In genomic region chr10:18312385-18313145, GRCh38 we compare ENCODE assay signal across 9 cellular contexts.
DNase-seq lines count a peak whose midpoint lies in the region; ATAC-seq and TF ChIP-seq lines count a peak whose summit lies in the region.
"Had no signal": no experiment of that assay in that cellular context is flagged by ENCODE, and none has a peak within 500 bp of the region (broad histone marks: within the 10 kb centered on the region; RNA-seq: fewer than 3 reads in every experiment).

No MANE protein-coding gene starts in this region.

- no peaks in the 10 kb centered on the region for H3K27me3 ChIP-seq in right lobe of liver
- H3K27me3 ChIP-seq: BLaER1 treated with 17β-estradiol and CSF1 and Interleukin-3, amounts not matched to agents 10 nM and 100 nM had no signal

- H3K9me3 ChIP-seq in right lobe of liver: no peaks in the 10 kb centered on the region
- H3K9me3 ChIP-seq: BLaER1 treated with 17β-estradiol and CSF1 and Interleukin-3, amounts not matched to agents 10 nM and 100 nM had no signal

- H3K27ac ChIP-seq in right lobe of liver: peak overlapping the region in 2 of 3 donors; percentile 44 to 56
- H3K27ac ChIP-seq: BLaER1 treated with 17β-estradiol and CSF1 and Interleukin-3, amounts not matched to agents 10 nM and 100 nM had no signal

- no peak overlapping the region for H3K4me3 ChIP-seq in right lobe of liver
- H3K4me3 ChIP-seq: BLaER1 treated with 17β-estradiol and CSF1 and Interleukin-3, amounts not matched to agents 10 nM and 100 nM had no signal

- POLR2A ChIA-PET in activated CD8-positive, alpha-beta T cell treated with anti-CD3 and anti-CD28 coated beads for 36 hours (lab: Charles Lee): no interaction called here

- H3K36me3 Mint-ChIP-seq in activated CD8-positive, alpha-beta T cell treated with anti-CD3 and anti-CD28 coated beads for 36 hours (ENCODE audit: low read depth): no peaks in the 10 kb centered on the region

- no peaks in the 10 kb centered on the region for H3K4me1 Mint-ChIP-seq in activated CD8-positive, alpha-beta T cell treated with anti-CD3 and anti-CD28 coated beads for 36 hours (ENCODE audit: low read depth)

- CTCF ChIA-PET in activated CD8-positive, alpha-beta T cell treated with anti-CD3 and anti-CD28 coated beads for 36 hours (lab: Charles Lee): no interaction called here

- ATAC-seq in HG02884 (IDR thresholded peaks at IDR 0.05; ENCODE audit: unreplicated experiment) (peak; percentile 92), right lobe of liver (peak; percentile 95 to 98 (median 96))
- no peak for ATAC-seq in activated CD8-positive, alpha-beta T cell treated with anti-CD3 and anti-CD28 coated beads for 36 hours

- DNase-seq in NCI-H2171 treated with DMSO at 0.1 percent for 48 hours (lab: John Stamatoyannopoulos, UW): peak; percentile 43
- no peak for DNase-seq in NCI-H2171 (lab: John Stamatoyannopoulos, UW)
- DNase-seq in NCI-H2227 treated with DMSO at 0.1 percent for 48 hours (lab: John Stamatoyannopoulos, UW): peak; percentile 42
- DNase-seq in cerebellum (ENCODE audit: low spot score): peak; percentile 70
- no peak for DNase-seq in right lobe of liver
- DNase-seq in stimulated activated naive CD4-positive, alpha-beta T cell (lab: John Stamatoyannopoulos, UW): no peak
- no peak for DNase-seq in activated CD8-positive, alpha-beta T cell treated with anti-CD3 and anti-CD28 coated beads for 36 hours

- no peaks in the 10 kb centered on the region for H3K9me3 Mint-ChIP-seq in activated CD8-positive, alpha-beta T cell treated with anti-CD3 and anti-CD28 coated beads for 36 hours

- TF ChIP-seq CTCF in right lobe of liver (IDR thresholded peaks at IDR 0.05): peak; percentile 46 to 62 (median 58)
- no peak for TF ChIP-seq CTCF in activated CD8-positive, alpha-beta T cell treated with anti-CD3 and anti-CD28 coated beads for 36 hours (IDR thresholded peaks at IDR 0.05)

- intact Hi-C loops in right lobe of liver (cut with DNase I): no loop called here
- intact Hi-C loops in activated CD8-positive, alpha-beta T cell treated with anti-CD3 and anti-CD28 coated beads for 36 hours (cut with micrococcal nuclease): no loop called here

- WGBS in right lobe of liver (ENCODE audit: insufficient coverage, low coverage, low lambda C conversion rate, missing lambda C conversion rate): 25% methylated on average over 7 of the region's 7 CpGs

- no peak overlapping the region for H3K4me3 Mint-ChIP-seq in activated CD8-positive, alpha-beta T cell treated with anti-CD3 and anti-CD28 coated beads for 36 hours

- H3K27ac Mint-ChIP-seq in activated CD8-positive, alpha-beta T cell treated with anti-CD3 and anti-CD28 coated beads for 36 hours: no peak overlapping the region

- H3K27me3 Mint-ChIP-seq in activated CD8-positive, alpha-beta T cell treated with anti-CD3 and anti-CD28 coated beads for 36 hours: no peaks in the 10 kb centered on the region

- no peak for TF ChIP-seq POLR2A in right lobe of liver (IDR thresholded peaks at IDR 0.05)

- peaks cover 0 to 14% (median 3%) of the 10 kb centered on the region in 4 donors for H3K4me1 ChIP-seq in right lobe of liver
- H3K4me1 ChIP-seq: BLaER1 treated with 17β-estradiol and CSF1 and Interleukin-3, amounts not matched to agents 10 nM and 100 nM had no signal

- H3K36me3 ChIP-seq in right lobe of liver: no peaks in the 10 kb centered on the region
- H3K36me3 ChIP-seq: BLaER1 treated with 17β-estradiol and CSF1 and Interleukin-3, amounts not matched to agents 10 nM and 100 nM had no signal

Comparison
In these comparisons a context has a peak if more than half of its experiments do, and no peak if none do; other contexts are left out.
1. DNase-seq: peak in NCI-H2171 treated with DMSO at 0.1 percent for 48 hours (single experiment), NCI-H2227 treated with DMSO at 0.1 percent for 48 hours (single experiment) and cerebellum (single experiment); none in NCI-H2171 (single experiment), right lobe of liver (0 of 3), stimulated activated naive CD4-positive, alpha-beta T cell (0 of 6) and activated CD8-positive, alpha-beta T cell treated with anti-CD3 and anti-CD28 coated beads for 36 hours (single experiment).